ENCODE assay signal across 23 cellular contexts in genomic region chr11:127656266-127656879, GRCh38.
DNase-seq lines count a peak whose midpoint lies in the region; ATAC-seq, FAIRE-seq and TF ChIP-seq lines count a peak whose summit lies in the region.
"Had no signal": no experiment of that assay in that cellular context is flagged by ENCODE, and none has a peak within 500 bp of the region (broad histone marks: within the 10 kb centered on the region; RNA-seq: fewer than 3 reads in every experiment).

No MANE protein-coding gene starts in this region.

- peaks cover 8% of the 10 kb centered on the region for H3K4me1 ChIP-seq in endothelial cell of umbilical vein (ENCODE audit: control insufficient read depth, extremely low read depth, insufficient read depth, low read length)
- no peaks in the 10 kb centered on the region for H3K4me1 ChIP-seq in neural progenitor cell
- H3K4me1 ChIP-seq: adrenal gland had no signal

- TF ChIP-seq POLR2A in endothelial cell of umbilical vein (IDR thresholded peaks at IDR 0.05; ENCODE audit: low read depth, low read length), result no peak

- no peaks in the 10 kb centered on the region for H3K36me3 Mint-ChIP-seq in neural progenitor cell
- H3K36me3 Mint-ChIP-seq: CD4-positive, alpha-beta memory T cell; memory B cell; naive B cell had no signal

- TF ChIP-seq CTCF in endothelial cell of umbilical vein (IDR thresholded peaks at IDR 0.05; ENCODE audit: extremely low read depth in 1 of 2, insufficient read depth in 1 of 2, low read depth in 1 of 2, low read length in 2 of 2) (no peak), neural progenitor cell (IDR thresholded peaks at IDR 0.05) (no peak)

- H3K79me2 ChIP-seq in endothelial cell of umbilical vein (ENCODE audit: control insufficient read depth, insufficient read depth, low read length) (no peaks in the 10 kb centered on the region), neural progenitor cell (ENCODE audit: low read depth) (no peaks in the 10 kb centered on the region)
- H3K79me2 ChIP-seq: hepatocyte had no signal

- CTCF ChIA-PET in endothelial cell of umbilical vein (lab: Charles Lee), result no interaction called here

- DNase-seq in MG63, result peak; percentile 9
- DNase-seq in NCI-H774 (lab: John Stamatoyannopoulos, UW), result peak; percentile 31
- DNase-seq in endothelial cell of umbilical vein (ENCODE audit: low read depth, low spot score), result peak; percentile 48
- DNase-seq in neural progenitor cell (ENCODE audit: low spot score), result no peak
- no peak for DNase-seq in KBM-7
- DNase-seq in NCI-H2171 (lab: John Stamatoyannopoulos, UW), result no peak
- DNase-seq: activated CD4-positive, alpha-beta T cell treated with anti-CD3 and anti-CD28 coated beads, Interleukin-2, amount 50 U/mL, for 48 hours; activated gamma-delta T cell; adrenal gland; CD4-positive, alpha-beta memory T cell; central memory CD4-positive, alpha-beta T cell; DMS79 treated with DMSO at 0.1 percent for 48 hours; islet precursor cell; naive B cell; NCI-H526 treated with DMSO at 0.1 percent for 48 hours; PC-9; stimulated activated CD4-positive, alpha-beta T cell treated with anti-CD3 and anti-CD28 coated beads, Interleukin-2, amount 100 ng/mL, for 24 hours; stimulated activated naive CD4-positive, alpha-beta T cell treated with Interleukin-2 at 50 U/mL for 16 hours had no signal

- H4K20me1 ChIP-seq in endothelial cell of umbilical vein (replicated peaks; ENCODE audit: control insufficient read depth, extremely low read depth, insufficient read depth, low read length), result no peaks in the 10 kb centered on the region
- no peaks in the 10 kb centered on the region for H4K20me1 ChIP-seq in neural progenitor cell (ENCODE audit: low read depth)

- no peak overlapping the region for H3K4me3 Mint-ChIP-seq in neural progenitor cell
- H3K4me3 Mint-ChIP-seq: CD4-positive, alpha-beta memory T cell; memory B cell; naive B cell had no signal

- peaks cover 11% of the 10 kb centered on the region for H3K9me3 Mint-ChIP-seq in neural progenitor cell

- in situ Hi-C loops in KBM-7 (cut with MboI; ENCODE audit: low pct_unique_long_range_greater_than_20kb, low sequenced_read_pairs), result no loop called here

- H3K36me3 ChIP-seq in MG63 (no peaks in the 10 kb centered on the region), endothelial cell of umbilical vein (ENCODE audit: control insufficient read depth in 2 of 2, extremely low read depth in 1 of 2, insufficient read depth in 2 of 2, low read length in 2 of 2) (no peaks in the 10 kb centered on the region), neural progenitor cell (no peaks in the 10 kb centered on the region)
- H3K36me3 ChIP-seq: adrenal gland, tibial nerve had no signal

- BruUV-seq in endothelial cell of umbilical vein (replicated peaks; lab: Mats Ljungman, UMichigan), result no TSS peak

- no peaks in the 10 kb centered on the region for H3F3A ChIP-seq in neural progenitor cell (ENCODE audit: low read depth)

- H2AFZ ChIP-seq in endothelial cell of umbilical vein (ENCODE audit: low read depth, low read length), result peak overlapping the region; percentile 2
- H2AFZ ChIP-seq in neural progenitor cell (replicated peaks), result peak overlapping the region; percentile 35
- H2AFZ ChIP-seq: hepatocyte, PC-9 had no signal

- no peak for ATAC-seq in HG03097 (IDR thresholded peaks at IDR 0.05; ENCODE audit: low FRiP score, unreplicated experiment)
- ATAC-seq: K562 had no signal

- POLR2A ChIA-PET in endothelial cell of umbilical vein (lab: Charles Lee), result no interaction called here

- no peaks in the 10 kb centered on the region for H3K9me1 ChIP-seq in endothelial cell of umbilical vein (replicated peaks; ENCODE audit: control insufficient read depth, extremely low read depth, insufficient read depth, low read length)

- peaks cover 7% of the 10 kb centered on the region for H3K4me1 Mint-ChIP-seq in neural progenitor cell
- H3K4me1 Mint-ChIP-seq: CD4-positive, alpha-beta memory T cell; memory B cell; naive B cell had no signal

- intact Hi-C loops in endothelial cell of umbilical vein (cut with micrococcal nuclease), result no loop called here

- H3K9me3 ChIP-seq in MG63, result no peaks in the 10 kb centered on the region
- H3K9me3 ChIP-seq in endothelial cell of umbilical vein (replicated peaks; ENCODE audit: control insufficient read depth, insufficient read depth, low read length), result no peaks in the 10 kb centered on the region
- no peaks in the 10 kb centered on the region for H3K9me3 ChIP-seq in neural progenitor cell (ENCODE audit: low read depth)
- H3K9me3 ChIP-seq: adrenal gland had no signal

- dilution Hi-C loops in endothelial cell of umbilical vein (cut with MboI; ENCODE audit: extremely low pct_ligation_motif_present, low sequenced_read_pairs), result no loop called here

- peak overlapping the region; percentile 63 for H3K27ac Mint-ChIP-seq in neural progenitor cell
- H3K27ac Mint-ChIP-seq: CD4-positive, alpha-beta memory T cell; memory B cell; naive B cell had no signal

- no peak overlapping the region for H3K4me2 ChIP-seq in endothelial cell of umbilical vein (ENCODE audit: insufficient read depth, low read length)
- no peak overlapping the region for H3K4me2 ChIP-seq in neural progenitor cell
- H3K4me2 ChIP-seq: hepatocyte, PC-9 had no signal

- peaks cover 2% of the 10 kb centered on the region for H3K27me3 Mint-ChIP-seq in neural progenitor cell (ENCODE audit: insufficient read depth, low read depth)
- H3K27me3 Mint-ChIP-seq: memory B cell, naive B cell had no signal

- H3K4me3 ChIP-seq in MG63, result no peak overlapping the region
- no peak overlapping the region for H3K4me3 ChIP-seq in endothelial cell of umbilical vein (replicated peaks in 1 of 3; ENCODE audit: insufficient read depth in 1 of 3, low read depth in 1 of 3, low read length in 3 of 3)
- no peak overlapping the region for H3K4me3 ChIP-seq in neural progenitor cell
- H3K4me3 ChIP-seq: adrenal gland, hepatocyte, K562, PC-9, tibial nerve had no signal

- H3K27me3 ChIP-seq in MG63 (no peaks in the 10 kb centered on the region), endothelial cell of umbilical vein (ENCODE audit: control insufficient read depth in 2 of 2, insufficient read depth in 2 of 2, low read length in 2 of 2) (no peaks in the 10 kb centered on the region), neural progenitor cell (no peaks in the 10 kb centered on the region)
- H3K27me3 ChIP-seq: adrenal gland, hepatocyte, tibial nerve had no signal

- H3K27ac ChIP-seq in endothelial cell of umbilical vein (ENCODE audit: insufficient read depth, low read depth, low read length), result no peak overlapping the region
- no peak overlapping the region for H3K27ac ChIP-seq in neural progenitor cell
- H3K27ac ChIP-seq: adrenal gland, hepatocyte, PC-9, tibial nerve had no signal

- H3K9ac ChIP-seq in endothelial cell of umbilical vein (replicated peaks; ENCODE audit: extremely low read depth, insufficient read depth, low read length) (no peak overlapping the region), neural progenitor cell (no peak overlapping the region)

- FAIRE-seq in endothelial cell of umbilical vein (lab: Jason Lieb, UNC), result no peak
- FAIRE-seq: K562 had no signal

TF ChIP-seq in endothelial cell of umbilical vein, 7 proteins besides CTCF, POLR2A, EP300 and RAD21:
- TF ChIP-seq FOS (IDR thresholded peaks at IDR 0.05; ENCODE audit: borderline replicate concordance, insufficient read depth, low read length) (no peak), MAX (IDR thresholded peaks at IDR 0.05; ENCODE audit: insufficient read depth, insufficient read length) (no peak), POLR2AphosphoS5 (IDR thresholded peaks at IDR 0.05; ENCODE audit: insufficient read depth, low read depth, low read length) (no peak), JUN (IDR thresholded peaks at IDR 0.05; ENCODE audit: borderline replicate concordance, insufficient read depth, insufficient read length, low read depth) (no peak), GATA2 (IDR thresholded peaks at IDR 0.05; ENCODE audit: insufficient read depth, insufficient read length, low read depth, low read length) (no peak), MYC (IDR thresholded peaks at IDR 0.05; ENCODE audit: low read depth, low read length) (no peak), EZH2 (IDR thresholded peaks at IDR 0.05; ENCODE audit: borderline replicate concordance, low read depth, low read length, severe bottlenecking) (no peak)

Comparison
In these comparisons a context has a peak if more than half of its experiments do, and no peak if none do; other contexts are left out.
1. DNase-seq: peak in MG63 (single experiment), NCI-H774 (single experiment) and endothelial cell of umbilical vein (single experiment); none in neural progenitor cell (single experiment), KBM-7 (single experiment) and NCI-H2171 (single experiment).